Comparison of ENCODE assay signal across 8 cellular contexts in genomic region chr14:95314609-95315008, GRCh38. TPM values are rescaled to one million over a fixed set of nuclear protein-coding genes. Genes with fewer than 3 reads are reported as not detected.
A peak's percentile ranks its signal among the peaks of the same experiment; 100 is the strongest.
DNase-seq lines count a peak whose midpoint lies in the region; ATAC-seq and TF ChIP-seq lines count a peak whose summit lies in the region.

No MANE protein-coding gene starts in this region.

- WGBS in gastroesophageal sphincter (ENCODE audit: low coverage in 1 of 2), 2 donors = 50% methylated on average over 2 of the region's 6 CpGs; no CpG with 5 or more reads in 1 of the 2 donors

- no peaks in the 10 kb centered on the region for H3K27me3 ChIP-seq in gastroesophageal sphincter
- no peaks in the 10 kb centered on the region for H3K27me3 ChIP-seq in tibial artery

- intact Hi-C loops in tibial artery (cut with DNase I; ENCODE audit: low total_unique reads) = loop anchor here (10.0 kb wide), 1 partner anchor 200 kb away; the partner anchor contains the start of gene SYNE3

- H3K36me3 ChIP-seq in gastroesophageal sphincter (no peaks in the 10 kb centered on the region), tibial artery (no peaks in the 10 kb centered on the region)

- no peak for TF ChIP-seq EP300 in gastroesophageal sphincter (IDR thresholded peaks at IDR 0.05)

- H3K27ac ChIP-seq in gastroesophageal sphincter (peak overlapping the region in 3 of 4 donors; percentile 62 to 63 (median 62)), tibial artery (peak overlapping the region; percentile 40 to 58)

- H3K4me1 ChIP-seq in gastroesophageal sphincter (peaks cover 0 to 58% (median 6%) of the 10 kb centered on the region in 3 donors), tibial artery (peaks cover 0 to 60% (median 25%) of the 10 kb centered on the region in 4 donors)

- DNase-seq in tibial artery = peak in 1 of 2 donors; percentile 45
- DNase-seq in NCI-H2029 treated with DMSO at 0.1 percent for 48 hours (lab: John Stamatoyannopoulos, UW) = no peak
- no peak for DNase-seq in KG1 (lab: John Stamatoyannopoulos, UW)
- DNase-seq in D341Med (ENCODE audit: low spot score) = no peak

- H3K9me3 ChIP-seq in gastroesophageal sphincter (no peaks in the 10 kb centered on the region), tibial artery (no peaks in the 10 kb centered on the region)

- H3K4me3 ChIP-seq in gastroesophageal sphincter (no peak overlapping the region), tibial artery (no peak overlapping the region)

- TF ChIP-seq CTCF in gastroesophageal sphincter (IDR thresholded peaks at IDR 0.05) (no peak), tibial artery (IDR thresholded peaks at IDR 0.05) (no peak)

- no peak for TF ChIP-seq POLR2A in gastroesophageal sphincter (IDR thresholded peaks at IDR 0.05)

- ATAC-seq in GM18858 (IDR thresholded peaks at IDR 0.05; ENCODE audit: unreplicated experiment) (peak; percentile 82), HG02678 (IDR thresholded peaks at IDR 0.05; ENCODE audit: unreplicated experiment) (peak; percentile 64), SK-N-SH treated with all-trans-retinoic acid at 6 μM for 48 hours (peak; percentile 80), gastroesophageal sphincter (no peak)

TF ChIP-seq in SK-N-SH treated with all-trans-retinoic acid at 6 μM for 48 hours, 23 proteins besides CTCF, POLR2A, EP300 and RAD21:
- TF ChIP-seq TSHZ2 (CRISPR knock-in tag; IDR thresholded peaks at IDR 0.05) (no peak), SNAI2 (CRISPR knock-in tag; IDR thresholded peaks at IDR 0.05) (no peak), POU6F1 (CRISPR knock-in tag; IDR thresholded peaks at IDR 0.05; ENCODE audit: borderline replicate concordance, low read depth) (no peak), PPARA (CRISPR knock-in tag; IDR thresholded peaks at IDR 0.05; ENCODE audit: borderline replicate concordance) (no peak)

RNA-seq across cellular contexts. Expression of gene CLMN, which starts 5.1 kb away (rescaled TPM):
- total RNA-seq in gastroesophageal sphincter = 1 to 10 TPM; 3.8 to 10.0 (median 5.3) TPM
